ENCODE assay signal across 16 cellular contexts in the genomic region with DNA sequence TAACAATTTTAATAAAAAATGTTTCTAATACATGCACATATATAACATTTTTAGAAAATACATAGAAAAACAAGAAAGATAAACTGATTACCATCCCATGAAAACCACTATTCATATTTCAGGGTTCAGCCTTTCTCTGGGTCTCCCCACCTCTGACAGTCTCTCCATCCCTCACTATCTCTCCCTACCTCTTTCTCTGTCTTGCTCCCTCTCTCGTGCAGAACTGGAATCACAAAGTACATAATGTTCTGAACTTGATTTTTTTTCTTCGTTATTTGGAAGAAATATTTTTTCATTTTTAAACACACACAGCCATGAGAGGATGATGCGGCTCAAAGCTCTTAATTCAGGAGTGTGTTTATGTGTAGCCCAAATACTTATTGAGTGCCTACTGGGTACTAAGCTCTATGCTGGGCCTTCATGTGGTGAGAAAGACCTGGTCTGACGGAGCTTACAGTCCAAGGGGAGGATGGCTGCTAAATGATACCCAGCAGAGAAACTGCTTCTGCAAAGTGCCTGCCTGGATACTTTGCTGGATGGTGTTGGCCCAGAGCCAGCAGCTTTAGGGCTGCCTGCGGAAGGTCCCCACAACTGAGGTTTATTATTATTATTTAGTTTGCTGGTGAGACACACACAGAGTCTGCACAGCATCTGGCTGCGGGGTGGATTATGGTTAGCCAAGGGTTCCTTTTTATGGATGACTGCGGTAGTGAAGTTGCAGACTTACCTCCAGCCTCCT. TPM values are rescaled to one million over a fixed set of nuclear protein-coding genes. Genes with fewer than 3 reads are reported as not detected.
DNase-seq lines count a peak whose midpoint lies in the region; ATAC-seq and TF ChIP-seq lines count a peak whose summit lies in the region.
"Had no signal": no experiment of that assay in that cellular context is flagged by ENCODE, and none has a peak within 500 bp of the region (broad histone marks: within the 10 kb centered on the region; RNA-seq: fewer than 3 reads in every experiment).

No MANE protein-coding gene starts in this region.

- H3K36me3 Mint-ChIP-seq in CD8-positive, alpha-beta memory T cell: no peaks in the 10 kb centered on the region
- H3K36me3 Mint-ChIP-seq: activated naive CD4-positive, alpha-beta T cell treated with anti-CD3 and anti-CD28 coated beads, Interleukin-2, amount 50 U/mL, for 72 hours had no signal

- no TSS peak for BruUV-seq in OCI-LY7 (replicated peaks; lab: Mats Ljungman, UMichigan)

- no peaks in the 10 kb centered on the region for H3F3A ChIP-seq in GM23248 (ENCODE audit: insufficient read depth)

- H2AFZ ChIP-seq in GM23248 (no peak overlapping the region), OCI-LY7 (ENCODE audit: low read length) (peak overlapping the region; percentile 87; the same call in 1 of the 2 replicates)

- in situ Hi-C loops in GM23248 (cut with MboI): no loop called here

- peaks cover 6% of the 10 kb centered on the region for H3K27me3 ChIP-seq in BJ (ENCODE audit: control insufficient read depth, insufficient read depth, low read length)
- peaks cover 56% of the 10 kb centered on the region for H3K27me3 ChIP-seq in GM23248 (replicated peaks; ENCODE audit: insufficient read depth)
- no peaks in the 10 kb centered on the region for H3K27me3 ChIP-seq in CD8-positive, alpha-beta memory T cell (ENCODE audit: insufficient read depth, low read length, poor library complexity, severe bottlenecking)

- H3K9me2 ChIP-seq in GM23248 (ENCODE audit: insufficient read depth) (no peaks in the 10 kb centered on the region), OCI-LY7 (ENCODE audit: insufficient read depth, low read length) (no peaks in the 10 kb centered on the region)

- H4K20me1 ChIP-seq in GM23248 (ENCODE audit: insufficient read depth) (no peaks in the 10 kb centered on the region), OCI-LY7 (ENCODE audit: insufficient read depth, low read length) (no peaks in the 10 kb centered on the region)

- TF ChIP-seq CTCF in BJ (IDR thresholded peaks at IDR 0.05; ENCODE audit: insufficient read depth, low read depth, low read length) (peak; percentile 20; the same call in 1 of the 2 replicates), OCI-LY7 (conservative IDR thresholded peaks at IDR 0.05; ENCODE audit: low read length) (peak; percentile 78), fibroblast of pulmonary artery (IDR thresholded peaks at IDR 0.05; ENCODE audit: low read length, missing control alignments) (peak; percentile 12)

- POLR2A ChIA-PET in BJ (lab: Charles Lee): no interaction called here
- POLR2A ChIA-PET in OCI-LY7 (lab: Charles Lee): interaction anchor here (0.6 to 8.3 kb wide), 12 partner anchors 9 to 1421 kb away, joined by 3 to 70 read pairs (median 6); no protein-coding TSS in a partner anchor
- POLR2A ChIA-PET in CD8-positive, alpha-beta memory T cell (lab: Charles Lee): no interaction called here

- ATAC-seq in HG02678 (IDR thresholded peaks at IDR 0.05; ENCODE audit: unreplicated experiment) (no peak), HG03442 (IDR thresholded peaks at IDR 0.05; ENCODE audit: unreplicated experiment) (no peak)
- ATAC-seq: activated naive CD4-positive, alpha-beta T cell treated with anti-CD3 and anti-CD28 coated beads, Interleukin-2, amount 50 U/mL, for 72 hours had no signal

- H3K4me3 Mint-ChIP-seq in CD8-positive, alpha-beta memory T cell: no peak overlapping the region
- H3K4me3 Mint-ChIP-seq: CD4-positive, alpha-beta T cell; central memory CD8-positive, alpha-beta T cell had no signal

- H3K4me2 ChIP-seq in GM23248 (ENCODE audit: unreplicated experiment): no peak overlapping the region
- H3K4me2 ChIP-seq in OCI-LY7 (ENCODE audit: low read length): peak overlapping the region; percentile 33

- H3K4me3 ChIP-seq in BJ (ENCODE audit: low read depth, low read length) (no peak overlapping the region), GM23248 (no peak overlapping the region), OCI-LY7 (ENCODE audit: low read depth, low read length, poor library complexity, severe bottlenecking) (no peak overlapping the region), fibroblast of pulmonary artery (replicated peaks; ENCODE audit: low read depth, low read length) (no peak overlapping the region)
- no peak overlapping the region for H3K4me3 ChIP-seq in CD8-positive, alpha-beta memory T cell (ENCODE audit: low read length)

- no peaks in the 10 kb centered on the region for H3K36me3 ChIP-seq in BJ (ENCODE audit: control insufficient read depth, insufficient read depth, low read length)
- H3K36me3 ChIP-seq in GM23248 (ENCODE audit: low read depth): no peaks in the 10 kb centered on the region
- H3K36me3 ChIP-seq in OCI-LY7 (ENCODE audit: insufficient read depth, low read length): no peaks in the 10 kb centered on the region
- no peaks in the 10 kb centered on the region for H3K36me3 ChIP-seq in CD8-positive, alpha-beta memory T cell (ENCODE audit: insufficient read depth, low read length)
- H3K36me3 ChIP-seq: neutrophil had no signal

- intact Hi-C loops in OCI-LY7 (cut with micrococcal nuclease; ENCODE audit: unreplicated experiment): no loop called here

- H3K9me3 ChIP-seq in GM23248 (ENCODE audit: low read depth): no peaks in the 10 kb centered on the region
- H3K9me3 ChIP-seq in OCI-LY7 (ENCODE audit: low read length): no peaks in the 10 kb centered on the region
- no peaks in the 10 kb centered on the region for H3K9me3 ChIP-seq in CD8-positive, alpha-beta memory T cell (ENCODE audit: low read length)
- H3K9me3 ChIP-seq: neutrophil had no signal

- H3K27me3 Mint-ChIP-seq in CD8-positive, alpha-beta memory T cell: peaks cover 7 to 12% of the 10 kb centered on the region in 2 donors
- H3K27me3 Mint-ChIP-seq: CD4-positive, alpha-beta T cell; central memory CD8-positive, alpha-beta T cell had no signal

- peak overlapping the region in 1 of 8 donors; percentile 31 for H3K27ac Mint-ChIP-seq in CD8-positive, alpha-beta memory T cell
- H3K27ac Mint-ChIP-seq: activated naive CD4-positive, alpha-beta T cell treated with anti-CD3 and anti-CD28 coated beads, Interleukin-2, amount 50 U/mL, for 72 hours; CD4-positive, alpha-beta T cell had no signal

- no peaks in the 10 kb centered on the region for H3K79me2 ChIP-seq in GM23248 (ENCODE audit: insufficient read depth)
- H3K79me2 ChIP-seq in OCI-LY7 (ENCODE audit: insufficient read depth, low read depth, low read length): no peaks in the 10 kb centered on the region

- peaks cover 13 to 32% (median 16%) of the 10 kb centered on the region in 3 donors for H3K4me1 Mint-ChIP-seq in CD8-positive, alpha-beta memory T cell

- no peak overlapping the region for H3K9ac ChIP-seq in GM23248

- WGBS in GM23248 (ENCODE audit: low coverage in 1 of 2, low lambda C conversion rate in 2 of 2, missing lambda C conversion rate in 2 of 2), 2 experiments: 14 to 21% methylated on average over 7 of the region's 7 CpGs

- H3K27ac ChIP-seq in GM23248: no peak overlapping the region
- peak overlapping the region; percentile 63 for H3K27ac ChIP-seq in OCI-LY7 (ENCODE audit: low read depth, low read length, poor library complexity, severe bottlenecking)
- no peak overlapping the region for H3K27ac ChIP-seq in CD8-positive, alpha-beta memory T cell (ENCODE audit: low read depth, low read length)
- H3K27ac ChIP-seq: epithelial cell of prostate, neutrophil had no signal

- H3K4me1 ChIP-seq in GM23248 (ENCODE audit: insufficient read depth): no peaks in the 10 kb centered on the region
- H3K4me1 ChIP-seq in OCI-LY7 (ENCODE audit: insufficient read depth, low read length, poor library complexity, severe bottlenecking): peaks cover 65% of the 10 kb centered on the region
- peaks cover 4% of the 10 kb centered on the region for H3K4me1 ChIP-seq in CD8-positive, alpha-beta memory T cell (ENCODE audit: insufficient read depth, low read length)

- CTCF ChIA-PET in BJ (lab: Yijun Ruan, JAX): interaction anchor here (0.6 to 1.0 kb wide), 4 partner anchors 10 to 756 kb away, joined by 3 to 4 read pairs (median 4); no protein-coding TSS in a partner anchor
- CTCF ChIA-PET in OCI-LY7 (lab: Charles Lee; ENCODE audit: unreplicated experiment): interaction anchor here (1.1 kb wide), 1 partner anchor 33 kb away, joined by 3 read pairs; no protein-coding TSS in a partner anchor
- CTCF ChIA-PET in CD8-positive, alpha-beta memory T cell (lab: Charles Lee): interaction anchor here (0.7 kb wide), 1 partner anchor 179 kb away, joined by 3 read pairs; no protein-coding TSS in a partner anchor

- DNase-seq in BJ (ENCODE audit: low read depth) (no peak), GM23248 (peak; percentile 26), OCI-LY7 (ENCODE audit: low spot score) (peak; percentile 43), fibroblast of pulmonary artery (ENCODE audit: low read depth) (peak; percentile 2), NCI-H187 (lab: John Stamatoyannopoulos, UW) (no peak)
- no peak for DNase-seq in CD8-positive, alpha-beta memory T cell
- DNase-seq: activated CD4-positive, CD25-positive, alpha-beta regulatory T cell; CD4-positive, alpha-beta T cell; NCI-H1930; small intestine had no signal

- H3K9me3 Mint-ChIP-seq in CD8-positive, alpha-beta memory T cell: peaks cover 0 to 1% (median 0%) of the 10 kb centered on the region in 5 donors
- H3K9me3 Mint-ChIP-seq: activated naive CD4-positive, alpha-beta T cell treated with anti-CD3 and anti-CD28 coated beads, Interleukin-2, amount 50 U/mL, for 72 hours; central memory CD8-positive, alpha-beta T cell had no signal

RNA-seq across cellular contexts. Expression of a gene that starts 42.6 kb away (rescaled TPM):
- polyA plus RNA-seq in BJ (2011; rRNA removed) (14.6 and 40.0 TPM in 2 replicates), GM23248 (2016; fragmentation: Nextera tagmentation; extraction: Ambion mirVana) (27.7 and 28.4 TPM in 2 replicates)
- polyA minus RNA-seq in BJ (2011; rRNA and poly(A)+ RNA removed): 28.4 and 36.9 TPM in 2 replicates
- total RNA-seq in GM23248 (2014; rRNA removed; shearing (Covaris generic)): 25.5 and 32.7 TPM in 2 replicates
- 16.4 and 27.9 TPM in 2 replicates for total RNA-seq in OCI-LY7 (2014; rRNA removed; shearing (Covaris generic))
- total RNA-seq in OCI-LY7 (2022): 42.7 and 43.3 TPM in 2 replicates
- total RNA-seq in CD8-positive, alpha-beta memory T cell: 10 to 100 TPM; 21.9 to 23.6 TPM
- 7.8 TPM for polyA plus RNA-seq in CD8-positive, alpha-beta memory T cell

Comparison
In these comparisons a context has a peak if more than half of its experiments do, and no peak if none do; other contexts are left out.
1. DNase-seq: peak in GM23248 (single experiment), OCI-LY7 (single experiment) and fibroblast of pulmonary artery (single experiment); none in BJ (single experiment), NCI-H187 (0 of 2) and CD8-positive, alpha-beta memory T cell (0 of 5).
2. CTCF ChIP-seq: peak in every context shown above with its lines; median percentile 78 in OCI-LY7; 20 in BJ; 12 in fibroblast of pulmonary artery.